Comparison of ENCODE assay signal across 8 cellular contexts in genomic region chr1:156502749-156503671, GRCh38. TPM values are rescaled to one million over a fixed set of nuclear protein-coding genes. Genes with fewer than 3 reads are reported as not detected.
A peak's percentile ranks its signal among the peaks of the same experiment; 100 is the strongest.
DNase-seq lines count a peak whose midpoint lies in the region; ATAC-seq and TF ChIP-seq lines count a peak whose summit lies in the region.

No MANE protein-coding gene starts in this region.

- WGBS in smooth muscle cell (ENCODE audit: low lambda C conversion rate): 26% methylated on average over 12 of the region's 12 CpGs

- intact Hi-C loops in Panc1 (cut with micrococcal nuclease; ENCODE audit: unreplicated experiment): no loop called here

- no peaks in the 10 kb centered on the region for H3K27me3 ChIP-seq in Panc1 (ENCODE audit: control insufficient read depth, insufficient read depth, low read length)
- no peaks in the 10 kb centered on the region for H3K27me3 ChIP-seq in smooth muscle cell (ENCODE audit: low read depth)

- peaks cover 25% of the 10 kb centered on the region for H3K36me3 Mint-ChIP-seq in central memory CD8-positive, alpha-beta T cell (ENCODE audit: insufficient read depth)

- peak overlapping the region in 1 of 2 experiments; percentile 21; a peak in 1 of 4 replicates for H3K4me3 ChIP-seq in Panc1 (ENCODE audit: low read depth in 2 of 2, low read length in 2 of 2)
- no peak overlapping the region for H3K4me3 ChIP-seq in smooth muscle cell

- peak overlapping the region; percentile 91 for H3K4me2 ChIP-seq in smooth muscle cell

- no peaks in the 10 kb centered on the region for H3K27me3 Mint-ChIP-seq in central memory CD8-positive, alpha-beta T cell

- in situ Hi-C loops in Panc1 (cut with HindIII; ENCODE audit: low pct_unique_long_range_greater_than_20kb, low sequenced_read_pairs): no loop called here

- peaks cover 8% of the 10 kb centered on the region; the same call in 1 of the 2 replicates for H3K36me3 ChIP-seq in Panc1 (ENCODE audit: control insufficient read depth, insufficient read depth, low read length)
- no peaks in the 10 kb centered on the region for H3K36me3 ChIP-seq in smooth muscle cell (ENCODE audit: low read depth)

- peak; percentile 38 for DNase-seq in NCI-H2029 (lab: John Stamatoyannopoulos, UW)
- DNase-seq in NCI-H2029 treated with DMSO at 0.1 percent for 48 hours (lab: John Stamatoyannopoulos, UW): no peak
- peak; percentile 88 for DNase-seq in Panc1 (ENCODE audit: low read depth, low spot score)
- DNase-seq in central memory CD8-positive, alpha-beta T cell (ENCODE audit: low spot score in 2 of 2): no peak
- DNase-seq in islet precursor cell: peak; percentile 93
- peak; percentile 21 for DNase-seq in smooth muscle cell (lab: John Stamatoyannopoulos, UW; ENCODE audit: unreplicated experiment)
- no peak for DNase-seq in stimulated activated CD8-positive, alpha-beta memory T cell treated with anti-CD3 and anti-CD28 coated beads, Interleukin-4, amount 100 ng/mL, for 48 hours
- no peak for DNase-seq in NCI-H2196 (lab: John Stamatoyannopoulos, UW; ENCODE audit: unreplicated experiment)

- TF ChIP-seq CTCF in Panc1 (IDR thresholded peaks at IDR 0.05) (no peak), smooth muscle cell (IDR thresholded peaks at IDR 0.05; ENCODE audit: borderline replicate concordance, insufficient read depth, poor library complexity, severe bottlenecking) (no peak)

- H3K4me1 Mint-ChIP-seq in central memory CD8-positive, alpha-beta T cell: peaks cover 62% of the 10 kb centered on the region

- H3K4me1 ChIP-seq in Panc1 (ENCODE audit: control insufficient read depth, insufficient read depth, low read length) (peaks cover 45% of the 10 kb centered on the region), smooth muscle cell (ENCODE audit: low read depth) (peaks cover 41% of the 10 kb centered on the region)

- H3K9ac ChIP-seq in smooth muscle cell (ENCODE audit: low read depth): peak overlapping the region; percentile 97

- no TSS peak for BruUV-seq in Panc1 (replicated peaks; lab: Mats Ljungman, UMichigan)

- H4K20me1 ChIP-seq in smooth muscle cell (ENCODE audit: low read depth): peaks cover 25% of the 10 kb centered on the region

- POLR2A ChIA-PET in Panc1 (lab: Charles Lee): no interaction called here

- peak overlapping the region; percentile 87 for H3K4me3 Mint-ChIP-seq in central memory CD8-positive, alpha-beta T cell

- H3K9me3 ChIP-seq in Panc1 (ENCODE audit: control insufficient read depth, insufficient read depth, low read depth, low read length): no peaks in the 10 kb centered on the region
- no peaks in the 10 kb centered on the region for H3K9me3 ChIP-seq in smooth muscle cell (replicated peaks; ENCODE audit: low read depth)

- no peaks in the 10 kb centered on the region for H3K9me3 Mint-ChIP-seq in central memory CD8-positive, alpha-beta T cell

- peaks cover 25% of the 10 kb centered on the region for H3K79me2 ChIP-seq in smooth muscle cell (ENCODE audit: low read depth)

- H3F3A ChIP-seq in smooth muscle cell (ENCODE audit: low read depth): peaks cover 24% of the 10 kb centered on the region

- no peak overlapping the region for H2AFZ ChIP-seq in smooth muscle cell (ENCODE audit: low read depth)

- H3K27ac ChIP-seq in Panc1 (ENCODE audit: low read length) (peak overlapping the region; percentile 92), smooth muscle cell (ENCODE audit: low read depth) (peak overlapping the region; percentile 100)

- peak; percentile 19; the same call in 1 of the 2 replicates for ATAC-seq in Panc1
- ATAC-seq in central memory CD8-positive, alpha-beta T cell (replicated peaks; ENCODE audit: extremely low read depth, poor library complexity, severe bottlenecking): no peak

- CTCF ChIA-PET in Panc1 (lab: Charles Lee): interaction anchor here (1.3 to 1.6 kb wide), 2 partner anchors 22 to 57 kb away, joined by 3 to 4 read pairs; no protein-coding TSS in a partner anchor

- peak overlapping the region; percentile 99 for H3K27ac Mint-ChIP-seq in central memory CD8-positive, alpha-beta T cell (ENCODE audit: low read depth)

RNA-seq across cellular contexts. Expression of gene MEF2D, which starts 2.4 kb away (rescaled TPM):
- total RNA-seq in Panc1 (2021; ENCODE audit: unreplicated experiment) (30.9 TPM), smooth muscle cell (23.2 and 24.3 TPM in 2 replicates)
- 35.0 TPM for polyA plus RNA-seq in Panc1 (2012; ENCODE audit: insufficient read length)
- 40.5 and 45.6 TPM in 2 replicates for polyA plus RNA-seq in smooth muscle cell

Comparison
In these comparisons a context has a peak if more than half of its experiments do, and no peak if none do; other contexts are left out.
1. DNase-seq: peak in NCI-H2029 (single experiment), Panc1 (single experiment), islet precursor cell (single experiment) and smooth muscle cell (single experiment); none in NCI-H2029 treated with DMSO at 0.1 percent for 48 hours (single experiment), central memory CD8-positive, alpha-beta T cell (0 of 2), stimulated activated CD8-positive, alpha-beta memory T cell treated with anti-CD3 and anti-CD28 coated beads, Interleukin-4, amount 100 ng/mL, for 48 hours (single experiment) and NCI-H2196 (single experiment).